ENCODE assay signal across 11 cellular contexts in the genomic region with DNA sequence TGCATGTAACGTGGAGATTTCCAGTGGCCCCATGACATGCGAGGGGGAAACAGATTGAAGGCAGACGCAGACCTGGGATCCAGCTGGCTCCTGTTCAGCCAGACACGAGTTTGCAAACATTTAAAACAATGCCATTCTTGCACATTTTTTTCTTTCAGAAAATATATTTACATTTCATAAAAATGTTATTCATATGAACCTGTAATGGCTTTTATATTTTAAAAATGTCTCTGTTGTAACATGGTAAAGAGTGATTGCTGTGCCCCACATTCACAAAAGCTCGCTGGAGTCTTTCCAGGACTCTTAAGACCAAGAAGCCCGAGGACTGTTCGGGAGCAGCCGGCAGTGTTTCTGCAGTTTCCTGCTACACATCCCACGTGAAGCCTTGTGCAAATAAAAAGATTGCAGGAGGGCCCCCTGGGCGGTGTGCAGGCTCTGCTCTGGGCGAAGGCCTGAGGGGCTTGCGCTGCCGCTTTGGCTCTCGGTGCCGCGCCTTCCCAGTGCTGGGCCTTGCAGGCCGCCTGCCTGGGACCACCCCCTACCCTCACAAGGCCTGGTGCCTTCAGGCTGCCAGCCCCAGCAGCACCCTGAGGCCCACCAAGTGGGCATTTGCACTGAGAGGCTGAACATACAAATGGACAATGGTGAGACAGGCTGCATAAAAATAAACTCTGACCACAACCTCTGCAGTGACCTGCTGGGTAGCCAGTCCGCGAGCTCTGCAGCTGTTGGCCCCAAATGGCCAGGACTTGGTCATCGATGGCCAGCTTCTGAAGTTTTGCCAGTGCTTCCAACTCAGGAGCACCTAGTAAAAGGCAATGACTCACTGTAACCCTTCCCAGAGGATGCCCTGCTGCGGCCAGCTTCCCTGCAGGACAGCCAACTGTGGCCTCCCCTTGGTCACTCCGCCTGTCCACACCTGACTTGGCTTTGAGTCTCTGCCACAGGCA.
DNase-seq lines count a peak whose midpoint lies in the region; FAIRE-seq and TF ChIP-seq lines count a peak whose summit lies in the region.
"Had no signal": no experiment of that assay in that cellular context is flagged by ENCODE, and none has a peak within 500 bp of the region (broad histone marks: within the 10 kb centered on the region; RNA-seq: fewer than 3 reads in every experiment).

No MANE protein-coding gene starts in this region.

- no peak overlapping the region for H3K9ac ChIP-seq in endothelial cell of umbilical vein (replicated peaks; ENCODE audit: extremely low read depth, insufficient read depth, low read length)

- dilution Hi-C loops in endothelial cell of umbilical vein (cut with MboI; ENCODE audit: extremely low pct_ligation_motif_present, low sequenced_read_pairs): no loop called here

- H3K27ac Mint-ChIP-seq in nephron (peak overlapping the region; percentile 71 to 92 (median 89)), endothelial cell (ENCODE audit: unreplicated experiment) (no peak overlapping the region)
- H3K27ac Mint-ChIP-seq: CD4-positive, alpha-beta T cell; stimulated activated naive CD8-positive, alpha-beta T cell treated with anti-CD3 and anti-CD28 coated beads, Interleukin-15, Interleukin-2, amounts not matched to agents 100 ng/mL and 50 ng/mL, for 24 hours had no signal

- POLR2A ChIA-PET in endothelial cell of umbilical vein (lab: Charles Lee): interaction anchor here (1.7 kb wide), 1 partner anchor 12 kb away, joined by 5 read pairs; no protein-coding TSS in a partner anchor

- H3K4me3 ChIP-seq in endothelial cell of umbilical vein (replicated peaks in 1 of 3; ENCODE audit: insufficient read depth in 1 of 3, low read depth in 1 of 3, low read length in 3 of 3): no peak overlapping the region

- no peak overlapping the region for H2AFZ ChIP-seq in endothelial cell of umbilical vein (ENCODE audit: low read depth, low read length)

- H3K4me2 ChIP-seq in endothelial cell of umbilical vein (ENCODE audit: insufficient read depth, low read length): no peak overlapping the region

- BruUV-seq in endothelial cell of umbilical vein (replicated peaks; lab: Mats Ljungman, UMichigan): no TSS peak

- intact Hi-C loops in endothelial cell of umbilical vein (cut with micrococcal nuclease): no loop called here

- peak overlapping the region in 2 of 3 experiments; percentile 28 to 31 for H3K4me3 Mint-ChIP-seq in nephron
- no peak overlapping the region for H3K4me3 Mint-ChIP-seq in endothelial cell (ENCODE audit: unreplicated experiment)
- H3K4me3 Mint-ChIP-seq: CD4-positive, alpha-beta T cell; stimulated activated naive CD8-positive, alpha-beta T cell treated with anti-CD3 and anti-CD28 coated beads, Interleukin-15, Interleukin-2, amounts not matched to agents 100 ng/mL and 50 ng/mL, for 24 hours had no signal

- CTCF ChIA-PET in endothelial cell of umbilical vein (lab: Charles Lee): interaction anchor here (1.1 kb wide), 1 partner anchor 12 kb away, joined by 3 read pairs; no protein-coding TSS in a partner anchor

- H3K36me3 ChIP-seq in endothelial cell of umbilical vein (ENCODE audit: control insufficient read depth in 2 of 2, extremely low read depth in 1 of 2, insufficient read depth in 2 of 2, low read length in 2 of 2): no peaks in the 10 kb centered on the region

- H3K36me3 Mint-ChIP-seq in nephron (ENCODE audit: low read depth) (no peaks in the 10 kb centered on the region), endothelial cell (ENCODE audit: low read depth, unreplicated experiment) (no peaks in the 10 kb centered on the region)

- no peak for FAIRE-seq in endothelial cell of umbilical vein (lab: Jason Lieb, UNC)
- FAIRE-seq: bronchial epithelial cell had no signal

- H3K27me3 Mint-ChIP-seq in nephron (ENCODE audit: low read depth) (peaks cover 31% of the 10 kb centered on the region), endothelial cell (ENCODE audit: unreplicated experiment) (peaks cover 3% of the 10 kb centered on the region)

- peaks cover 19% of the 10 kb centered on the region for H3K4me1 ChIP-seq in endothelial cell of umbilical vein (ENCODE audit: control insufficient read depth, extremely low read depth, insufficient read depth, low read length)

- H3K27me3 ChIP-seq in endothelial cell of umbilical vein (ENCODE audit: control insufficient read depth in 2 of 2, insufficient read depth in 2 of 2, low read length in 2 of 2): peaks cover 2 to 4% of the 10 kb centered on the region in 2 experiments

- H3K9me3 ChIP-seq in endothelial cell of umbilical vein (replicated peaks; ENCODE audit: control insufficient read depth, insufficient read depth, low read length): no peaks in the 10 kb centered on the region

- peak; percentile 58 for DNase-seq in COR-L47 (lab: John Stamatoyannopoulos, UW)
- peak; percentile 24 to 66 for DNase-seq in NCI-H2081 (lab: John Stamatoyannopoulos, UW)
- peak; percentile 49 for DNase-seq in endothelial cell of umbilical vein (ENCODE audit: low read depth, low spot score)
- no peak for DNase-seq in erythroblast (lab: John Stamatoyannopoulos, UW)
- DNase-seq in stimulated activated CD4-positive, alpha-beta T cell treated with anti-CD3 and anti-CD28 coated beads, Interleukin-2, amount 100 ng/mL, for 48 hours: no peak
- no peak for DNase-seq in endothelial cell (ENCODE audit: low spot score)
- DNase-seq in NCI-H82 (lab: John Stamatoyannopoulos, UW): no peak
- DNase-seq: CD4-positive, alpha-beta T cell had no signal

- H3K79me2 ChIP-seq in endothelial cell of umbilical vein (ENCODE audit: control insufficient read depth, insufficient read depth, low read length): no peaks in the 10 kb centered on the region

- no peaks in the 10 kb centered on the region for H4K20me1 ChIP-seq in endothelial cell of umbilical vein (replicated peaks; ENCODE audit: control insufficient read depth, extremely low read depth, insufficient read depth, low read length)

- H3K9me1 ChIP-seq in endothelial cell of umbilical vein (replicated peaks; ENCODE audit: control insufficient read depth, extremely low read depth, insufficient read depth, low read length): no peaks in the 10 kb centered on the region

- TF ChIP-seq POLR2A in endothelial cell of umbilical vein (IDR thresholded peaks at IDR 0.05; ENCODE audit: low read depth, low read length) (no peak), erythroblast (IDR thresholded peaks at IDR 0.05; ENCODE audit: low read length) (no peak)

- H3K9me3 Mint-ChIP-seq in nephron (peaks cover 5% of the 10 kb centered on the region), endothelial cell (ENCODE audit: unreplicated experiment) (no peaks in the 10 kb centered on the region)
- H3K9me3 Mint-ChIP-seq: CD4-positive, alpha-beta T cell; stimulated activated naive CD8-positive, alpha-beta T cell treated with anti-CD3 and anti-CD28 coated beads, Interleukin-15, Interleukin-2, amounts not matched to agents 100 ng/mL and 50 ng/mL, for 24 hours had no signal

- H3K4me1 Mint-ChIP-seq in nephron (peaks cover 83% of the 10 kb centered on the region), endothelial cell (ENCODE audit: unreplicated experiment) (peaks cover 26% of the 10 kb centered on the region)

- no peak overlapping the region for H3K27ac ChIP-seq in endothelial cell of umbilical vein (ENCODE audit: insufficient read depth, low read depth, low read length)

- TF ChIP-seq CTCF in endothelial cell of umbilical vein (IDR thresholded peaks at IDR 0.05; ENCODE audit: extremely low read depth in 1 of 2, insufficient read depth in 1 of 2, low read depth in 1 of 2, low read length in 2 of 2) (no peak), nephron (IDR thresholded peaks at IDR 0.05; ENCODE audit: unreplicated experiment in 3 of 3) (no peak), endothelial cell (IDR thresholded peaks at IDR 0.05; ENCODE audit: unreplicated experiment) (no peak)

TF ChIP-seq in endothelial cell of umbilical vein, 7 proteins besides CTCF, POLR2A, EP300 and RAD21:
- TF ChIP-seq GATA2 (IDR thresholded peaks at IDR 0.05; ENCODE audit: insufficient read depth, insufficient read length, low read depth, low read length) (no peak), MYC (IDR thresholded peaks at IDR 0.05; ENCODE audit: low read depth, low read length) (no peak), EZH2 (IDR thresholded peaks at IDR 0.05; ENCODE audit: borderline replicate concordance, low read depth, low read length, severe bottlenecking) (no peak), FOS (IDR thresholded peaks at IDR 0.05; ENCODE audit: borderline replicate concordance, insufficient read depth, low read length) (no peak), JUN (IDR thresholded peaks at IDR 0.05; ENCODE audit: borderline replicate concordance, insufficient read depth, insufficient read length, low read depth) (no peak), POLR2AphosphoS5 (IDR thresholded peaks at IDR 0.05; ENCODE audit: insufficient read depth, low read depth, low read length) (no peak)
- TF ChIP-seq, protein P1, sequence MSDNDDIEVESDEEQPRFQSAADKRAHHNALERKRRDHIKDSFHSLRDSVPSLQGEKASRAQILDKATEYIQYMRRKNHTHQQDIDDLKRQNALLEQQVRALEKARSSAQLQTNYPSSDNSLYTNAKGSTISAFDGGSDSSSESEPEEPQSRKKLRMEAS (IDR thresholded peaks at IDR 0.05; ENCODE audit: insufficient read depth, insufficient read length): no peak

Comparison
In these comparisons a context has a peak if more than half of its experiments do, and no peak if none do; other contexts are left out.
1. DNase-seq: peak in COR-L47 (single experiment), NCI-H2081 (2 of 2) and endothelial cell of umbilical vein (single experiment); none in erythroblast (0 of 2), stimulated activated CD4-positive, alpha-beta T cell treated with anti-CD3 and anti-CD28 coated beads, Interleukin-2, amount 100 ng/mL, for 48 hours (0 of 2), endothelial cell (single experiment) and NCI-H82 (single experiment).